In genomic region chr21:35048706-35049617, GRCh38 we compare ENCODE assay signal across 8 cellular contexts. TPM values are rescaled to one million over a fixed set of nuclear protein-coding genes. Genes with fewer than 3 reads are reported as not detected.
DNase-seq lines count a peak whose midpoint lies in the region; ATAC-seq lines count a peak whose summit lies in the region.

Gene RUNX1 (minus strand): TSS chr21:35049302.

- no peaks in the 10 kb centered on the region for H3K9me3 ChIP-seq in SJCRH30 (replicated peaks)

- peak within 1 kb of the TSS; percentile 65 for H3K4me3 ChIP-seq in SJCRH30

- CTCF ChIA-PET in activated naive CD4-positive, alpha-beta T cell treated with anti-CD3 and anti-CD28 coated beads, Interleukin-2, amount 10 ng/mL, durations not matched to agents 7 days and 5 days (lab: Charles Lee), result interaction anchor here (0.8 to 4.8 kb wide), 12 partner anchors 17 to 163 kb away, joined by 3 to 27 read pairs (median 4); no protein-coding TSS in a partner anchor

- H3K4me1 Mint-ChIP-seq in activated naive CD4-positive, alpha-beta T cell treated with anti-CD3 and anti-CD28 coated beads, Interleukin-2, amount 10 ng/mL, durations not matched to agents 7 days and 5 days, result peaks cover 73% of the 10 kb centered on the region

- H3K27ac ChIP-seq in SJCRH30, result peak within 1 kb of the TSS; percentile 80

- peaks cover 27% of the 10 kb centered on the region for H3K36me3 Mint-ChIP-seq in activated naive CD4-positive, alpha-beta T cell treated with anti-CD3 and anti-CD28 coated beads, Interleukin-2, amount 10 ng/mL, durations not matched to agents 7 days and 5 days

- DNase-seq in NCI-H82 (lab: John Stamatoyannopoulos, UW) (peak; percentile 44), NCI-H82 treated with DMSO at 0.1 percent for 48 hours (lab: John Stamatoyannopoulos, UW; ENCODE audit: unreplicated experiment) (no peak), SJCRH30 (peak; percentile 77 to 84), left ventricle myocardium superior (no peak), DMS114 treated with DMSO at 0.1 percent for 48 hours (lab: John Stamatoyannopoulos, UW; ENCODE audit: unreplicated experiment) (no peak)
- peak; percentile 83 for DNase-seq in activated naive CD4-positive, alpha-beta T cell treated with anti-CD3 and anti-CD28 coated beads, Interleukin-2, amount 10 ng/mL, durations not matched to agents 7 days and 5 days
- peak; percentile 74 to 80 for DNase-seq in stimulated activated CD4-positive, alpha-beta T cell treated with anti-CD3 and anti-CD28 coated beads, Interleukin-2, amount 100 ng/mL, for 24 hours

- intact Hi-C loops in left ventricle myocardium superior (cut with micrococcal nuclease), result no loop called here

- no peaks in the 10 kb centered on the region for H3K9me3 Mint-ChIP-seq in activated naive CD4-positive, alpha-beta T cell treated with anti-CD3 and anti-CD28 coated beads, Interleukin-2, amount 10 ng/mL, durations not matched to agents 7 days and 5 days

- H3K4me3 Mint-ChIP-seq in activated naive CD4-positive, alpha-beta T cell treated with anti-CD3 and anti-CD28 coated beads, Interleukin-2, amount 10 ng/mL, durations not matched to agents 7 days and 5 days, result peak within 1 kb of the TSS; percentile 93

- H3K36me3 ChIP-seq in SJCRH30, result peaks cover 20% of the 10 kb centered on the region

- H3K27me3 ChIP-seq in SJCRH30, result no peaks in the 10 kb centered on the region

- peaks cover 26% of the 10 kb centered on the region for H3K4me1 ChIP-seq in SJCRH30

- H3K27ac Mint-ChIP-seq in activated naive CD4-positive, alpha-beta T cell treated with anti-CD3 and anti-CD28 coated beads, Interleukin-2, amount 10 ng/mL, durations not matched to agents 7 days and 5 days, result peak within 1 kb of the TSS; percentile 98

- ATAC-seq in HG03135 (IDR thresholded peaks at IDR 0.05; ENCODE audit: unreplicated experiment), result peak; percentile 56
- ATAC-seq in left ventricle myocardium superior, result peak; percentile 33

- H3K27me3 Mint-ChIP-seq in activated naive CD4-positive, alpha-beta T cell treated with anti-CD3 and anti-CD28 coated beads, Interleukin-2, amount 10 ng/mL, durations not matched to agents 7 days and 5 days, result no peaks in the 10 kb centered on the region

RNA-seq across cellular contexts. Expression of gene RUNX1, which starts in this region (rescaled TPM):
- 21.7 and 23.7 TPM in 2 replicates for total RNA-seq in SJCRH30 (2014; rRNA removed; shearing (Covaris generic))
- total RNA-seq in left ventricle myocardium superior, result 2.2 TPM

Comparison
In these comparisons a context has a peak if more than half of its experiments do, and no peak if none do; other contexts are left out.
1. DNase-seq: peak in NCI-H82 (single experiment), SJCRH30 (2 of 2), activated naive CD4-positive, alpha-beta T cell treated with anti-CD3 and anti-CD28 coated beads, Interleukin-2, amount 10 ng/mL, durations not matched to agents 7 days and 5 days (single experiment) and stimulated activated CD4-positive, alpha-beta T cell treated with anti-CD3 and anti-CD28 coated beads, Interleukin-2, amount 100 ng/mL, for 24 hours (2 of 2); none in NCI-H82 treated with DMSO at 0.1 percent for 48 hours (single experiment), left ventricle myocardium superior (single experiment) and DMS114 treated with DMSO at 0.1 percent for 48 hours (single experiment).